Comparison of ENCODE assay signal across 1 cellular context in the genomic region with DNA sequence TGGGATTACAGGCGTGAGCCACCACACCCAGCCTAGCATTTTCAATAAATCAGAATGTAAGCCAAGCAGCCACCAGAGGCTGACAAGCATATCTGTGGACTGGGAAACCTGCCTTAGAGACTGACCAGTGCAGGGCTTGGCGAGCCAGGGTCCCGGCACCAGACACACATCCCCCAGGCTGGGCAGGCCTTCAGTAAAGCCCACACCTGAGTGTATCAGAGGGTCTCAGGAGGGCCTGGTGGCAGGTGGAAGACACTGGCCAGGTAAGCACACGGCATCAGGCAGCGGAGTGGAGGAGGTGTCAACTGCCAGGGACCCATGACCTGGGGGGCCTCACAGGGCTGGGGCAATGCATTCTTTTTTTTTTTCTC.
TF ChIP-seq lines count a peak whose summit lies in the region.

No MANE protein-coding gene starts in this region.

TF ChIP-seq in IMR-90, 13 proteins besides CTCF, POLR2A, EP300 and RAD21:
- TF ChIP-seq MAFK (IDR thresholded peaks at IDR 0.05; ENCODE audit: low read depth, low read length) (no peak), RFX5 (IDR thresholded peaks at IDR 0.05; ENCODE audit: low read depth, low read length) (no peak), SMC3 (IDR thresholded peaks at IDR 0.05; ENCODE audit: low read depth, low read length) (no peak), BHLHE40 (IDR thresholded peaks at IDR 0.05; ENCODE audit: low read depth, low read length) (no peak), MAZ (IDR thresholded peaks at IDR 0.05; ENCODE audit: borderline replicate concordance, low read depth, low read length) (no peak), FOS (IDR thresholded peaks at IDR 0.05; ENCODE audit: low read depth, low read length) (no peak), RCOR1 (IDR thresholded peaks at IDR 0.05; ENCODE audit: insufficient replicate concordance, low read length) (no peak), CHD1 (IDR thresholded peaks at IDR 0.05; ENCODE audit: low read depth, low read length) (no peak)
- TF ChIP-seq, protein P1, sequence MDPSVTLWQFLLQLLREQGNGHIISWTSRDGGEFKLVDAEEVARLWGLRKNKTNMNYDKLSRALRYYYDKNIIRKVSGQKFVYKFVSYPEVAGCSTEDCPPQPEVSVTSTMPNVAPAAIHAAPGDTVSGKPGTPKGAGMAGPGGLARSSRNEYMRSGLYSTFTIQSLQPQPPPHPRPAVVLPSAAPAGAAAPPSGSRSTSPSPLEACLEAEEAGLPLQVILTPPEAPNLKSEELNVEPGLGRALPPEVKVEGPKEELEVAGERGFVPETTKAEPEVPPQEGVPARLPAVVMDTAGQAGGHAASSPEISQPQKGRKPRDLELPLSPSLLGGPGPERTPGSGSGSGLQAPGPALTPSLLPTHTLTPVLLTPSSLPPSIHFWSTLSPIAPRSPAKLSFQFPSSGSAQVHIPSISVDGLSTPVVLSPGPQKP (IDR thresholded peaks at IDR 0.05; ENCODE audit: borderline replicate concordance, low read depth, low read length) = no peak
- TF ChIP-seq, protein P2, sequence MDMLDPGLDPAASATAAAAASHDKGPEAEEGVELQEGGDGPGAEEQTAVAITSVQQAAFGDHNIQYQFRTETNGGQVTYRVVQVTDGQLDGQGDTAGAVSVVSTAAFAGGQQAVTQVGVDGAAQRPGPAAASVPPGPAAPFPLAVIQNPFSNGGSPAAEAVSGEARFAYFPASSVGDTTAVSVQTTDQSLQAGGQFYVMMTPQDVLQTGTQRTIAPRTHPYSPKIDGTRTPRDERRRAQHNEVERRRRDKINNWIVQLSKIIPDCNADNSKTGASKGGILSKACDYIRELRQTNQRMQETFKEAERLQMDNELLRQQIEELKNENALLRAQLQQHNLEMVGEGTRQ (IDR thresholded peaks at IDR 0.05; ENCODE audit: low read depth, low read length) = no peak
TF ChIP-seq in IMR-90: peak in this region for 0.
